21 cellular contexts compared by ENCODE assay signal in genomic region chr3:140540262-140540661, GRCh38.
DNase-seq lines count a peak whose midpoint lies in the region; ATAC-seq and TF ChIP-seq lines count a peak whose summit lies in the region.
"Had no signal": no experiment of that assay in that cellular context is flagged by ENCODE, and none has a peak within 500 bp of the region (broad histone marks: within the 10 kb centered on the region; RNA-seq: fewer than 3 reads in every experiment).

No MANE protein-coding gene starts in this region.

- peak; percentile 70 for ATAC-seq in GM19328 (IDR thresholded peaks at IDR 0.05; ENCODE audit: unreplicated experiment)
- ATAC-seq in HG02623 (IDR thresholded peaks at IDR 0.05; ENCODE audit: unreplicated experiment), result peak; percentile 75
- ATAC-seq in HG03378 (IDR thresholded peaks at IDR 0.05; ENCODE audit: unreplicated experiment), result peak; percentile 62
- no peak for ATAC-seq in left cardiac atrium
- ATAC-seq: activated CD4-positive, alpha-beta T cell treated with anti-CD3 and anti-CD28 coated beads for 36 hours; activated T-helper 17 cell treated with anti-CD3 and anti-CD28 coated beads, Interleukin-2, amount 50 U/mL, for 72 hours; body of pancreas; effector memory CD8-positive, alpha-beta T cell; T-cell had no signal

- TF ChIP-seq CTCF in GM12865 (IDR thresholded peaks at IDR 0.05; ENCODE audit: insufficient read depth, low read depth, low read length, missing control alignments), result no peak
- no peak for TF ChIP-seq CTCF in coronary artery (IDR thresholded peaks at IDR 0.05)

- intact Hi-C loops in left cardiac atrium (cut with DNase I), result no loop called here

- DNase-seq in GM12865 (ENCODE audit: low read depth) (peak; percentile 3), SK-N-DZ (ENCODE audit: low spot score) (no peak), coronary artery (ENCODE audit: low spot score) (no peak), caudate nucleus (lab: John Stamatoyannopoulos, UW) (no peak), left cardiac atrium (no peak)
- DNase-seq: 8988T; activated CD4-positive, alpha-beta T cell treated with anti-CD3 and anti-CD28 coated beads for 36 hours; body of pancreas; CD8-positive, alpha-beta memory T cell; effector memory CD8-positive, alpha-beta T cell; foreskin melanocyte; GDM1; NCI-H2171; posterior cingulate gyrus; stimulated activated CD8-positive, alpha-beta memory T cell treated with anti-CD3 and anti-CD28 coated beads, Interleukin-4, amount 100 ng/mL, for 48 hours; T-cell had no signal

- H3K27ac ChIP-seq in coronary artery, result no peak overlapping the region
- H3K27ac ChIP-seq in caudate nucleus (ENCODE audit: low read depth, low read length), result no peak overlapping the region
- H3K27ac ChIP-seq: body of pancreas, HL-60 had no signal

- H3K4me3 ChIP-seq in GM12865 (ENCODE audit: low read depth, low read length) (no peak overlapping the region), coronary artery (no peak overlapping the region)
- H3K4me3 ChIP-seq: body of pancreas had no signal

Comparison
In these comparisons a context has a peak if more than half of its experiments do, and no peak if none do; other contexts are left out.
1. ATAC-seq: peak in GM19328 (single experiment), HG02623 (single experiment) and HG03378 (single experiment); none in left cardiac atrium (0 of 2).